Comparison of ENCODE assay signal across 21 cellular contexts in genomic region chr3:21783834-21784233, GRCh38. TPM values are rescaled to one million over a fixed set of nuclear protein-coding genes. Genes with fewer than 3 reads are reported as not detected.
"Had no signal": no experiment of that assay in that cellular context is flagged by ENCODE, and none has a peak within 500 bp of the region (broad histone marks: within the 10 kb centered on the region; RNA-seq: fewer than 3 reads in every experiment).

No MANE protein-coding gene starts in this region.

- H3K4me1 ChIP-seq: lower lobe of right lung, neural progenitor cell had no signal

- DNase-seq: activated CD4-positive, alpha-beta memory T cell treated with anti-CD3 and anti-CD28 coated beads for 36 hours; activated CD4-positive, alpha-beta T cell treated with anti-CD3 and anti-CD28 coated beads for 4 hours; activated CD4-positive, CD25-positive, alpha-beta regulatory T cell; activated naive CD4-positive, alpha-beta T cell treated with anti-CD3 and anti-CD28 coated beads for 36 hours; activated naive CD8-positive, alpha-beta T cell treated with anti-CD3 and anti-CD28 coated beads, Interleukin-2, amount 10 ng/mL, durations not matched to agents 7 days and 5 days; activated T-cell treated with anti-CD3 and anti-CD28 coated beads, Interleukin-2, amount 50 U/mL, for 48 hours; amniotic stem cell; effector CD4-positive, alpha-beta T cell; glutamatergic neuron; islet precursor cell; left cardiac atrium; lower lobe of right lung; naive thymus-derived CD4-positive, alpha-beta T cell; retina; stimulated activated CD4-positive, alpha-beta T cell treated with anti-CD3 and anti-CD28 coated beads, Interleukin-4, amount 100 ng/mL, for 24 hours; stimulated activated naive CD8-positive, alpha-beta T cell treated with anti-CD3 and anti-CD28 coated beads, Interleukin-15, Interleukin-2, amounts not matched to agents 100 U/mL and 50 U/mL, for 24 hours; substantia nigra; T-helper 1 cell had no signal

- H3K36me3 ChIP-seq: lower lobe of right lung, neural progenitor cell, tibial nerve had no signal

- H3K4me3 ChIP-seq: lower lobe of right lung, neural progenitor cell, tibial nerve had no signal

- H3K4me3 Mint-ChIP-seq: activated CD4-positive, alpha-beta memory T cell treated with anti-CD3 and anti-CD28 coated beads for 36 hours; activated naive CD4-positive, alpha-beta T cell treated with anti-CD3 and anti-CD28 coated beads for 36 hours; activated naive CD8-positive, alpha-beta T cell treated with anti-CD3 and anti-CD28 coated beads, Interleukin-2, amount 10 ng/mL, durations not matched to agents 7 days and 5 days; naive thymus-derived CD4-positive, alpha-beta T cell; neural progenitor cell had no signal

- H3K27me3 ChIP-seq: neural progenitor cell, tibial nerve had no signal

- H3K4me1 Mint-ChIP-seq: activated naive CD8-positive, alpha-beta T cell treated with anti-CD3 and anti-CD28 coated beads, Interleukin-2, amount 10 ng/mL, durations not matched to agents 7 days and 5 days; naive thymus-derived CD4-positive, alpha-beta T cell; neural progenitor cell had no signal

- H3K27ac ChIP-seq: lower lobe of right lung, neural progenitor cell had no signal

- H3K27ac Mint-ChIP-seq: activated CD4-positive, alpha-beta memory T cell treated with anti-CD3 and anti-CD28 coated beads for 36 hours; activated naive CD4-positive, alpha-beta T cell treated with anti-CD3 and anti-CD28 coated beads for 36 hours; activated naive CD8-positive, alpha-beta T cell treated with anti-CD3 and anti-CD28 coated beads, Interleukin-2, amount 10 ng/mL, durations not matched to agents 7 days and 5 days; naive thymus-derived CD4-positive, alpha-beta T cell; neural progenitor cell had no signal

- H3K36me3 Mint-ChIP-seq: activated CD4-positive, alpha-beta memory T cell treated with anti-CD3 and anti-CD28 coated beads for 36 hours; activated naive CD8-positive, alpha-beta T cell treated with anti-CD3 and anti-CD28 coated beads, Interleukin-2, amount 10 ng/mL, durations not matched to agents 7 days and 5 days; naive thymus-derived CD4-positive, alpha-beta T cell; neural progenitor cell had no signal

- ATAC-seq: esophagus mucosa; lower lobe of right lung; naive thymus-derived CD4-positive, alpha-beta T cell; stimulated activated naive CD8-positive, alpha-beta T cell treated with anti-CD3 and anti-CD28 coated beads, Interleukin-15, Interleukin-2, amounts not matched to agents 100 U/mL and 50 U/mL, for 24 hours had no signal

- H3K9me3 ChIP-seq: lower lobe of right lung, tibial nerve had no signal

- H3K27me3 Mint-ChIP-seq: activated CD4-positive, alpha-beta memory T cell treated with anti-CD3 and anti-CD28 coated beads for 36 hours; activated naive CD8-positive, alpha-beta T cell treated with anti-CD3 and anti-CD28 coated beads, Interleukin-2, amount 10 ng/mL, durations not matched to agents 7 days and 5 days had no signal

- H3K9me3 Mint-ChIP-seq: neural progenitor cell had no signal

RNA-seq across cellular contexts. Expression of gene ZNF385D, which starts 32.8 kb away (rescaled TPM):
- total RNA-seq: activated CD4-positive, alpha-beta memory T cell treated with anti-CD3 and anti-CD28 coated beads for 36 hours; activated naive CD4-positive, alpha-beta T cell treated with anti-CD3 and anti-CD28 coated beads for 36 hours; activated naive CD8-positive, alpha-beta T cell treated with anti-CD3 and anti-CD28 coated beads, Interleukin-2, amount 10 ng/mL, durations not matched to agents 7 days and 5 days had no signal
- polyA plus RNA-seq: naive thymus-derived CD4-positive, alpha-beta T cell had no signal
